ENCODE assay signal across 1 cellular context in the genomic region with DNA sequence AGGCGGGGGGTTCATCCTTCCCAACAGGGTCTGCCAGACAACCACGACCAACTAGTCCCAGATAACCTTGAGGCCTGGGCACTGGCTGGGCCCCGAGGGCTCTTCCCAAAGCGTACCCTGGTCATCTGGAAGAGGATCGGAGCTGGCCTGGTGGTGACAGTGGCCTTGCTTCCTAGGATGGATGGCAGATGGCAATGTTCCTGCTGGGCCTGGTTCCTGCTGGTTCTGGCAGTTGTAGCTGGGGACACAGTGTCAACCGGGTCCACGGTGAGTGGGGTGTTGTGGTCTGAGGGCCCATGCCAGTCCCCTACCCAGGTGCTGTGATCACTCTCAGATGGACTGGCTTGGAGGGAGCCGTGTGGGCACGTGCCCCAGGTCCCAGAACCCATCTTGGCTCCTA.
TF ChIP-seq lines count a peak whose summit lies in the region.

No MANE protein-coding gene starts in this region.

TF ChIP-seq in IMR-90, 13 proteins besides CTCF, POLR2A, EP300 and RAD21:
- TF ChIP-seq SMC3 (IDR thresholded peaks at IDR 0.05; ENCODE audit: low read depth, low read length) = no peak
